Comparison of ENCODE assay signal across 17 cellular contexts in the genomic region with DNA sequence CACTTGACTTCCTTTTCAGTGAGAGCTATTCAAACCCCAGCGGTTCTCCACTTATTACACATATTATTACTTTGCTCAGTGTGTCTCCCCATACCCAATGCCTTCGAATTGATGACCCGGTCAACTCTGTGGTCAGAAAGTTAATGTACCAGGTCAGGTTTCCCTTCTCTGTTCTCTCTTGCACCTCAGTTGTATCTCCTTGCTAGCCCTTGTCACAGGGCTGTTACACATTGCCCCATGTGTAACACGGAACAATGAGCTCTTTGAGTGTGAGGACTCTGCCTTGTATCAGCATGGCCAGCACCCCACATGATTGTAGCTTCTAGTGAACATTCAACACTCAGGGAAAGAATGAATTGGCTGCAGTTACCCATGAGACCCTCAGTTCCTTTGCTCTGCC.
DNase-seq lines count a peak whose midpoint lies in the region; ATAC-seq lines count a peak whose summit lies in the region.
"Had no signal": no experiment of that assay in that cellular context is flagged by ENCODE, and none has a peak within 500 bp of the region (broad histone marks: within the 10 kb centered on the region; RNA-seq: fewer than 3 reads in every experiment).

No MANE protein-coding gene starts in this region.

- no peak overlapping the region for H4K91ac ChIP-seq in neuronal stem cell (ENCODE audit: low read depth, low read length, poor library complexity)

- H3K4me1 Mint-ChIP-seq in activated naive CD4-positive, alpha-beta T cell treated with anti-CD3 and anti-CD28 coated beads, Interleukin-2, amount 10 ng/mL, durations not matched to agents 7 days and 5 days: no peaks in the 10 kb centered on the region

- no peak overlapping the region for H2BK15ac ChIP-seq in neuronal stem cell (ENCODE audit: low read length)

- H2BK120ac ChIP-seq in neuronal stem cell (ENCODE audit: low read depth, low read length): no peak overlapping the region

- DNase-seq in SK-MEL-5 (ENCODE audit: low read depth, low spot score) (peak; percentile 87), foreskin melanocyte (peak; percentile 96), neuronal stem cell (ENCODE audit: low spot score) (no peak), NCI-H510A treated with DMSO at 0.1 percent for 48 hours (lab: John Stamatoyannopoulos, UW) (no peak), NK-92 (lab: John Stamatoyannopoulos, UW; ENCODE audit: unreplicated experiment) (no peak)
- DNase-seq in activated naive CD4-positive, alpha-beta T cell treated with anti-CD3 and anti-CD28 coated beads, Interleukin-2, amount 10 ng/mL, durations not matched to agents 7 days and 5 days: no peak
- DNase-seq: BE2C; CD4-positive, alpha-beta T cell; DMS79; NCI-H1417; NCI-H1930; PC-9 had no signal

- no peak for ATAC-seq in GM21447 (IDR thresholded peaks at IDR 0.05; ENCODE audit: unreplicated experiment)
- ATAC-seq: GM23338, HCT116 had no signal

- H3K23ac ChIP-seq in neuronal stem cell (ENCODE audit: low read depth, low read length, poor library complexity): no peak overlapping the region

- no peak overlapping the region for H3K4me2 ChIP-seq in neuronal stem cell (ENCODE audit: insufficient read depth, low read length, poor library complexity, severe bottlenecking)
- H3K4me2 ChIP-seq: GM23338, PC-9 had no signal

- in situ Hi-C loops in SK-MEL-5 (cut with HindIII; ENCODE audit: low pct_unique_long_range_greater_than_20kb, low sequenced_read_pairs): no loop called here

- no peak overlapping the region for H3K14ac ChIP-seq in neuronal stem cell (ENCODE audit: low read length)

- H3K79me1 ChIP-seq in neuronal stem cell (ENCODE audit: low read depth, low read length): no peaks in the 10 kb centered on the region

- peak overlapping the region; percentile 23 for H2AK5ac ChIP-seq in neuronal stem cell (ENCODE audit: low read depth, low read length)

- no CpG with 5 or more reads among the region's 4 CpGs for WGBS in neuronal stem cell (ENCODE audit: extremely low coverage in 2 of 2, insufficient read length in 2 of 2, insufficient replicate concordance in 1 of 2), 2 donors

- H3K4me1 ChIP-seq in neuronal stem cell (ENCODE audit: control insufficient read depth in 2 of 2, insufficient read depth in 1 of 2, low read depth in 1 of 2, low read length in 2 of 2): peaks cover 3 to 6% of the 10 kb centered on the region in 2 donors
- H3K4me1 ChIP-seq: BE2C had no signal

- H2BK12ac ChIP-seq in neuronal stem cell (ENCODE audit: low read length): no peak overlapping the region

- H3K9me3 Mint-ChIP-seq in activated naive CD4-positive, alpha-beta T cell treated with anti-CD3 and anti-CD28 coated beads, Interleukin-2, amount 10 ng/mL, durations not matched to agents 7 days and 5 days: no peaks in the 10 kb centered on the region
- H3K9me3 Mint-ChIP-seq: CD4-positive, alpha-beta T cell; GM23338; IgD-negative memory B cell had no signal

- H2BK5ac ChIP-seq in neuronal stem cell (ENCODE audit: low read length): no peak overlapping the region

- H3K4me3 ChIP-seq in neuronal stem cell (ENCODE audit: low read length in 2 of 2): no peak overlapping the region
- H3K4me3 ChIP-seq: GM23338, PC-9, SJSA1 had no signal

- no peak overlapping the region for H3K4me3 Mint-ChIP-seq in activated naive CD4-positive, alpha-beta T cell treated with anti-CD3 and anti-CD28 coated beads, Interleukin-2, amount 10 ng/mL, durations not matched to agents 7 days and 5 days
- H3K4me3 Mint-ChIP-seq: CD4-positive, alpha-beta T cell; GM23338 had no signal

- H3K18ac ChIP-seq in neuronal stem cell (ENCODE audit: low read length): no peak overlapping the region

- H3K4ac ChIP-seq in neuronal stem cell (ENCODE audit: low read length): no peak overlapping the region

- peaks cover 72% of the 10 kb centered on the region for H3K36me3 Mint-ChIP-seq in activated naive CD4-positive, alpha-beta T cell treated with anti-CD3 and anti-CD28 coated beads, Interleukin-2, amount 10 ng/mL, durations not matched to agents 7 days and 5 days

- no peak overlapping the region for H4K8ac ChIP-seq in neuronal stem cell (ENCODE audit: low read depth, low read length)

- no peaks in the 10 kb centered on the region for H3K27me3 Mint-ChIP-seq in activated naive CD4-positive, alpha-beta T cell treated with anti-CD3 and anti-CD28 coated beads, Interleukin-2, amount 10 ng/mL, durations not matched to agents 7 days and 5 days
- H3K27me3 Mint-ChIP-seq: CD4-positive, alpha-beta T cell; IgD-negative memory B cell had no signal

- no peaks in the 10 kb centered on the region for H3K36me3 ChIP-seq in neuronal stem cell (replicated peaks in 1 of 2; ENCODE audit: control insufficient read depth in 2 of 2, insufficient read depth in 2 of 2, low read length in 2 of 2)
- H3K36me3 ChIP-seq: BE2C, SJSA1 had no signal

- no peak overlapping the region for H3K27ac Mint-ChIP-seq in activated naive CD4-positive, alpha-beta T cell treated with anti-CD3 and anti-CD28 coated beads, Interleukin-2, amount 10 ng/mL, durations not matched to agents 7 days and 5 days
- H3K27ac Mint-ChIP-seq: CD4-positive, alpha-beta T cell; GM23338 had no signal

- H3K9ac ChIP-seq in neuronal stem cell (ENCODE audit: low read depth, low read length, poor library complexity): no peak overlapping the region

- H3K27ac ChIP-seq in neuronal stem cell (replicated peaks; ENCODE audit: low read length): no peak overlapping the region
- H3K27ac ChIP-seq: PC-9, SJSA1 had no signal

- peaks cover 0 to 4% of the 10 kb centered on the region in 2 donors for H3K9me3 ChIP-seq in neuronal stem cell (replicated peaks in 1 of 2; ENCODE audit: control insufficient read depth in 2 of 2, insufficient read depth in 1 of 2, low read depth in 1 of 2, low read length in 2 of 2)
- H3K9me3 ChIP-seq: BE2C, SJSA1 had no signal

- no peaks in the 10 kb centered on the region for H3K27me3 ChIP-seq in neuronal stem cell (ENCODE audit: control insufficient read depth in 3 of 3, insufficient read depth in 3 of 3, low read depth in 1 of 3, low read length in 3 of 3)
- H3K27me3 ChIP-seq: SJSA1 had no signal

- no peak overlapping the region for H2AFZ ChIP-seq in neuronal stem cell (ENCODE audit: low read length)
- H2AFZ ChIP-seq: GM23338, PC-9 had no signal

- CTCF ChIA-PET in activated naive CD4-positive, alpha-beta T cell treated with anti-CD3 and anti-CD28 coated beads, Interleukin-2, amount 10 ng/mL, durations not matched to agents 7 days and 5 days (lab: Charles Lee): interaction anchor here (1.0 kb wide), 1 partner anchor 11 kb away, joined by 3 read pairs; no protein-coding TSS in a partner anchor

Comparison
In these comparisons a context has a peak if more than half of its experiments do, and no peak if none do; other contexts are left out.
1. DNase-seq: peak in SK-MEL-5 (single experiment) and foreskin melanocyte (single experiment); none in neuronal stem cell (single experiment), NCI-H510A treated with DMSO at 0.1 percent for 48 hours (single experiment), activated naive CD4-positive, alpha-beta T cell treated with anti-CD3 and anti-CD28 coated beads, Interleukin-2, amount 10 ng/mL, durations not matched to agents 7 days and 5 days (single experiment) and NK-92 (single experiment).